10 cellular contexts compared by ENCODE assay signal in genomic region chr19:55947532-55947931, GRCh38. TPM values are rescaled to one million over a fixed set of nuclear protein-coding genes. Genes with fewer than 3 reads are reported as not detected.
"Had no signal": no experiment of that assay in that cellular context is flagged by ENCODE, and none has a peak within 500 bp of the region (broad histone marks: within the 10 kb centered on the region; RNA-seq: fewer than 3 reads in every experiment).

Gene NLRP8 (plus strand): TSS chr19:55947832.

- H3K4me1 Mint-ChIP-seq: GM23338, H9 had no signal

- H3K4me3 ChIP-seq: GM23248, GM23338, HAP-1 had no signal

- H3K27ac Mint-ChIP-seq: GM23338, H9, HFFc6 had no signal

- DNase-seq: GM23248, GOT3, H7, H9, HCEC 1CT, HFFc6 had no signal

- H3K4me3 Mint-ChIP-seq: GM23338, H9, HFFc6 had no signal

RNA-seq across cellular contexts. Expression of gene NLRP8, which starts in this region (rescaled TPM):
- total RNA-seq: GM23248, GM23338, H1, H4, H7, H9, HFFc6 had no signal
